ENCODE assay signal across 10 cellular contexts in genomic region chr17:29699283-29699682, GRCh38.
DNase-seq lines count a peak whose midpoint lies in the region; ATAC-seq and TF ChIP-seq lines count a peak whose summit lies in the region.
"Had no signal": no experiment of that assay in that cellular context is flagged by ENCODE, and none has a peak within 500 bp of the region (broad histone marks: within the 10 kb centered on the region; RNA-seq: fewer than 3 reads in every experiment).

No MANE protein-coding gene starts in this region.

- peak overlapping the region in 7 of 8 donors; percentile 11 to 83 (median 66) for H3K27ac Mint-ChIP-seq in CD8-positive, alpha-beta memory T cell
- no peak overlapping the region for H3K27ac Mint-ChIP-seq in activated naive CD4-positive, alpha-beta T cell treated with anti-CD3 and anti-CD28 coated beads, Interleukin-2, amount 10 ng/mL, durations not matched to agents 7 days and 5 days

- no peaks in the 10 kb centered on the region for H3K27me3 Mint-ChIP-seq in CD8-positive, alpha-beta memory T cell
- H3K27me3 Mint-ChIP-seq in activated naive CD4-positive, alpha-beta T cell treated with anti-CD3 and anti-CD28 coated beads, Interleukin-2, amount 10 ng/mL, durations not matched to agents 7 days and 5 days = no peaks in the 10 kb centered on the region
- H3K27me3 Mint-ChIP-seq: stimulated activated naive CD8-positive, alpha-beta T cell treated with anti-CD3 and anti-CD28 coated beads, Interleukin-15, Interleukin-2, amounts not matched to agents 100 ng/mL and 50 ng/mL, for 24 hours had no signal

- H3K4me3 Mint-ChIP-seq in CD8-positive, alpha-beta memory T cell = no peak overlapping the region
- H3K4me3 Mint-ChIP-seq in activated naive CD4-positive, alpha-beta T cell treated with anti-CD3 and anti-CD28 coated beads, Interleukin-2, amount 10 ng/mL, durations not matched to agents 7 days and 5 days = no peak overlapping the region
- H3K4me3 Mint-ChIP-seq: stimulated activated naive CD8-positive, alpha-beta T cell treated with anti-CD3 and anti-CD28 coated beads, Interleukin-15, Interleukin-2, amounts not matched to agents 100 ng/mL and 50 ng/mL, for 24 hours had no signal

- H3K9me3 Mint-ChIP-seq in CD8-positive, alpha-beta memory T cell = no peaks in the 10 kb centered on the region
- no peaks in the 10 kb centered on the region for H3K9me3 Mint-ChIP-seq in activated naive CD4-positive, alpha-beta T cell treated with anti-CD3 and anti-CD28 coated beads, Interleukin-2, amount 10 ng/mL, durations not matched to agents 7 days and 5 days
- H3K9me3 Mint-ChIP-seq: stimulated activated naive CD8-positive, alpha-beta T cell treated with anti-CD3 and anti-CD28 coated beads, Interleukin-15, Interleukin-2, amounts not matched to agents 100 ng/mL and 50 ng/mL, for 24 hours had no signal

- H3K4me3 ChIP-seq in CD8-positive, alpha-beta memory T cell (ENCODE audit: low read length) = no peak overlapping the region
- no peak overlapping the region for H3K4me3 ChIP-seq in retinal pigment epithelial cell (ENCODE audit: low read length)

- no peaks in the 10 kb centered on the region for H3K27me3 ChIP-seq in CD8-positive, alpha-beta memory T cell (ENCODE audit: insufficient read depth, low read length, poor library complexity, severe bottlenecking)

- H3K9me3 ChIP-seq in CD8-positive, alpha-beta memory T cell (ENCODE audit: low read length) = no peaks in the 10 kb centered on the region

- peaks cover 27% of the 10 kb centered on the region for H3K36me3 ChIP-seq in CD8-positive, alpha-beta memory T cell (ENCODE audit: insufficient read depth, low read length)

- H3K4me1 ChIP-seq in CD8-positive, alpha-beta memory T cell (ENCODE audit: insufficient read depth, low read length) = peaks cover 15% of the 10 kb centered on the region

- no peak for ATAC-seq in GM19463 (IDR thresholded peaks at IDR 0.05; ENCODE audit: unreplicated experiment)
- ATAC-seq in GM18858 (IDR thresholded peaks at IDR 0.05; ENCODE audit: unreplicated experiment) = no peak

- H3K36me3 Mint-ChIP-seq in CD8-positive, alpha-beta memory T cell = peaks cover 3 to 64% (median 14%) of the 10 kb centered on the region in 3 donors
- peaks cover 48% of the 10 kb centered on the region for H3K36me3 Mint-ChIP-seq in activated naive CD4-positive, alpha-beta T cell treated with anti-CD3 and anti-CD28 coated beads, Interleukin-2, amount 10 ng/mL, durations not matched to agents 7 days and 5 days

- CTCF ChIA-PET in CD8-positive, alpha-beta memory T cell (lab: Charles Lee) = interaction anchor here (1.0 to 2.1 kb wide), 6 partner anchors 9 to 82 kb away, joined by 3 to 9 read pairs (median 3); no protein-coding TSS in a partner anchor
- CTCF ChIA-PET in activated naive CD4-positive, alpha-beta T cell treated with anti-CD3 and anti-CD28 coated beads, Interleukin-2, amount 10 ng/mL, durations not matched to agents 7 days and 5 days (lab: Charles Lee) = interaction anchor here (1.3 to 2.0 kb wide), 3 partner anchors 16 to 82 kb away, joined by 4 to 8 read pairs (median 6); no protein-coding TSS in a partner anchor

- TF ChIP-seq CTCF in retinal pigment epithelial cell (conservative IDR thresholded peaks at IDR 0.05; ENCODE audit: low read depth, low read length) = no peak

- no peak for DNase-seq in CD8-positive, alpha-beta memory T cell
- DNase-seq in kidney glomerular epithelial cell (lab: John Stamatoyannopoulos, UW) (peak; percentile 52), retinal pigment epithelial cell (ENCODE audit: low read depth) (peak; percentile 64), NCI-H1694 (lab: John Stamatoyannopoulos, UW) (no peak)
- no peak for DNase-seq in activated naive CD4-positive, alpha-beta T cell treated with anti-CD3 and anti-CD28 coated beads, Interleukin-2, amount 10 ng/mL, durations not matched to agents 7 days and 5 days
- DNase-seq: erythroblast had no signal

- H3K27ac ChIP-seq in CD8-positive, alpha-beta memory T cell (ENCODE audit: low read depth, low read length) = no peak overlapping the region
- peak overlapping the region; percentile 67 for H3K27ac ChIP-seq in angular gyrus (ENCODE audit: low read depth, low read length)

- POLR2A ChIA-PET in CD8-positive, alpha-beta memory T cell (lab: Charles Lee) = no interaction called here

- H3K4me1 Mint-ChIP-seq in CD8-positive, alpha-beta memory T cell = peaks cover 30 to 53% (median 48%) of the 10 kb centered on the region in 3 donors
- peaks cover 11% of the 10 kb centered on the region for H3K4me1 Mint-ChIP-seq in activated naive CD4-positive, alpha-beta T cell treated with anti-CD3 and anti-CD28 coated beads, Interleukin-2, amount 10 ng/mL, durations not matched to agents 7 days and 5 days

Comparison
In these comparisons a context has a peak if more than half of its experiments do, and no peak if none do; other contexts are left out.
1. DNase-seq: peak in kidney glomerular epithelial cell (single experiment) and retinal pigment epithelial cell (single experiment); none in CD8-positive, alpha-beta memory T cell (0 of 5), NCI-H1694 (single experiment) and activated naive CD4-positive, alpha-beta T cell treated with anti-CD3 and anti-CD28 coated beads, Interleukin-2, amount 10 ng/mL, durations not matched to agents 7 days and 5 days (single experiment).